Comparison of ENCODE assay signal across 2 cellular contexts in the genomic region with DNA sequence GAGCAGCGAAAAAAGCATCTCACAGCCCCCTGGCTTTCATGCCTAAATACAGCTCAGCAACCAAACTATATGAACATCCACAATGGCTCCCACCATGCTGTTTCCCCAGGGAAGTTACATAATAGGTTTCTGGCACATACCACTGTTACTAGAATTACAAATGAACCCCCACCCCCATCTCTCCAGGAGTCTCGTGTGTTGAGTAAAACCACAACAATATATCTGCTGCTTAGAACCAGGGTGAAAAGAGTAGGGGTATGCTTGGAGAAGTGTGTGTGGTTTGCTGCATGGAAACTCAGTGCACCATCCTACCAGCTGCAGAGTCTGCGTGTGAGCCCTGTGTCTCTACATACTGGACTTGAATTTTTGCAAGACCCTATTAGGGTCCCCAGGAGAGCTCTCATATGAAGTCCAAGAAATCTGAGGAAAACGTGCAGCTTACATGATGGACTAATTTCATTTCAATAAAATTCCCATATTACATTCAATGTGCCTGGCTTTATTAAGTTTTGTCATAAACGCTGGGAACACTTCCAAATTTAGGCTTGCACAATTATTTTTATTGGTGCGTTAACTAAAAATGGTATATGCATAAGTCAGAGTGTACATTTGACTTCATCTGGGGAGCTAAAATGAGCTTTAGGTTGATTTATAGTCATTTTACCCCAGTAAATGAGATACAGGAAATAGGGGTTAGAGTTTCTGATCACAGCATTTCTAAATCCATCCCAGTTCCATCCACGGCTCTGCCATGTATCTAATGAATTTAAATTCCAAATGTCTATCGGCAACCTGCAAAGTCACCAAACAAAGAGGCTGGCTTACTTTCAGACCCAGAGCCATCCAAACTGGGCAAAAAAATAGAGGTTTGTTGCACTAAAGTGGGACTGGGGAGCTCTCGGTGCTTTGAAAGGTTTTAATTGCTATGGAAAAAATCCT.
TF ChIP-seq lines count a peak whose summit lies in the region.

No MANE protein-coding gene starts in this region.

TF ChIP-seq in HEK293, 187 proteins besides CTCF, POLR2A, EP300 and RAD21:
- TF ChIP-seq FEZF1 (tag by site-specific recombination; IDR thresholded peaks at IDR 0.05) (peak; percentile 35), GLIS1 (tag by site-specific recombination; IDR thresholded peaks at IDR 0.05) (0 out of 2 replicates have a peak, but pooled peaks have one; percentile 10), ZNF292 (tag by site-specific recombination; IDR thresholded peaks at IDR 0.05; ENCODE audit: borderline replicate concordance, low read depth) (no peak)
- TF ChIP-seq, protein P1, sequence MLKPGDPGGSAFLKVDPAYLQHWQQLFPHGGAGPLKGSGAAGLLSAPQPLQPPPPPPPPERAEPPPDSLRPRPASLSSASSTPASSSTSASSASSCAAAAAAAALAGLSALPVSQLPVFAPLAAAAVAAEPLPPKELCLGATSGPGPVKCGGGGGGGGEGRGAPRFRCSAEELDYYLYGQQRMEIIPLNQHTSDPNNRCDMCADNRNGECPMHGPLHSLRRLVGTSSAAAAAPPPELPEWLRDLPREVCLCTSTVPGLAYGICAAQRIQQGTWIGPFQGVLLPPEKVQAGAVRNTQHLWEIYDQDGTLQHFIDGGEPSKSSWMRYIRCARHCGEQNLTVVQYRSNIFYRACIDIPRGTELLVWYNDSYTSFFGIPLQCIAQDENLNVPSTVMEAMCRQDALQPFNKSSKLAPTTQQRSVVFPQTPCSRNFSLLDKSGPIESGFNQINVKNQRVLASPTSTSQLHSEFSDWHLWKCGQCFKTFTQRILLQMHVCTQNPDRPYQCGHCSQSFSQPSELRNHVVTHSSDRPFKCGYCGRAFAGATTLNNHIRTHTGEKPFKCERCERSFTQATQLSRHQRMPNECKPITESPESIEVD (tag by site-specific recombination; IDR thresholded peaks at IDR 0.05), result peak; percentile 62
- TF ChIP-seq, protein P2, sequence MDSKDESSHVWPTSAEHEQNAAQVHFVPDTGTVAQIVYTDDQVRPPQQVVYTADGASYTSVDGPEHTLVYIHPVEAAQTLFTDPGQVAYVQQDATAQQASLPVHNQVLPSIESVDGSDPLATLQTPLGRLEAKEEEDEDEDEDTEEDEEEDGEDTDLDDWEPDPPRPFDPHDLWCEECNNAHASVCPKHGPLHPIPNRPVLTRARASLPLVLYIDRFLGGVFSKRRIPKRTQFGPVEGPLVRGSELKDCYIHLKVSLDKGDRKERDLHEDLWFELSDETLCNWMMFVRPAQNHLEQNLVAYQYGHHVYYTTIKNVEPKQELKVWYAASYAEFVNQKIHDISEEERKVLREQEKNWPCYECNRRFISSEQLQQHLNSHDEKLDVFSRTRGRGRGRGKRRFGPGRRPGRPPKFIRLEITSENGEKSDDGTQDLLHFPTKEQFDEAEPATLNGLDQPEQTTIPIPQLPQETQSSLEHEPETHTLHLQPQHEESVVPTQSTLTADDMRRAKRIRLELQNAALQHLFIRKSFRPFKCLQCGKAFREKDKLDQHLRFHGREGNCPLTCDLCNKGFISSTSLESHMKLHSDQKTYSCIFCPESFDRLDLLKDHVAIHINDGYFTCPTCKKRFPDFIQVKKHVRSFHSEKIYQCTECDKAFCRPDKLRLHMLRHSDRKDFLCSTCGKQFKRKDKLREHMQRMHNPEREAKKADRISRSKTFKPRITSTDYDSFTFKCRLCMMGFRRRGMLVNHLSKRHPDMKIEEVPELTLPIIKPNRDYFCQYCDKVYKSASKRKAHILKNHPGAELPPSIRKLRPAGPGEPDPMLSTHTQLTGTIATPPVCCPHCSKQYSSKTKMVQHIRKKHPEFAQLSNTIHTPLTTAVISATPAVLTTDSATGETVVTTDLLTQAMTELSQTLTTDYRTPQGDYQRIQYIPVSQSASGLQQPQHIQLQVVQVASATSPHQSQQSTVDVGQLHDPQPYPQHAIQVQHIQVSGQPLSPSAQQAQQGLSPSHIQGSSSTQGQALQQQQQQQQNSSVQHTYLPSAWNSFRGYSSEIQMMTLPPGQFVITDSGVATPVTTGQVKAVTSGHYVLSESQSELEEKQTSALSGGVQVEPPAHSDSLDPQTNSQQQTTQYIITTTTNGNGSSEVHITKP (tag by site-specific recombination; IDR thresholded peaks at IDR 0.05), result peak; percentile 52

TF ChIP-seq in H1, 55 proteins besides CTCF, POLR2A, EP300 and RAD21:
- TF ChIP-seq CBX8 (IDR thresholded peaks at IDR 0.05; ENCODE audit: borderline replicate concordance, low read depth, low read length) (no peak), POLR2AphosphoS5 (IDR thresholded peaks at IDR 0.05; ENCODE audit: low read depth, low read length) (no peak), YY1 (IDR thresholded peaks at IDR 0.05; ENCODE audit: low read depth, low read length) (0 out of 2 replicates have a peak, but pooled peaks have one; percentile 12), BACH1 (IDR thresholded peaks at IDR 0.05; ENCODE audit: low read length) (no peak)
